ENCODE assay signal across 8 cellular contexts in the genomic region with DNA sequence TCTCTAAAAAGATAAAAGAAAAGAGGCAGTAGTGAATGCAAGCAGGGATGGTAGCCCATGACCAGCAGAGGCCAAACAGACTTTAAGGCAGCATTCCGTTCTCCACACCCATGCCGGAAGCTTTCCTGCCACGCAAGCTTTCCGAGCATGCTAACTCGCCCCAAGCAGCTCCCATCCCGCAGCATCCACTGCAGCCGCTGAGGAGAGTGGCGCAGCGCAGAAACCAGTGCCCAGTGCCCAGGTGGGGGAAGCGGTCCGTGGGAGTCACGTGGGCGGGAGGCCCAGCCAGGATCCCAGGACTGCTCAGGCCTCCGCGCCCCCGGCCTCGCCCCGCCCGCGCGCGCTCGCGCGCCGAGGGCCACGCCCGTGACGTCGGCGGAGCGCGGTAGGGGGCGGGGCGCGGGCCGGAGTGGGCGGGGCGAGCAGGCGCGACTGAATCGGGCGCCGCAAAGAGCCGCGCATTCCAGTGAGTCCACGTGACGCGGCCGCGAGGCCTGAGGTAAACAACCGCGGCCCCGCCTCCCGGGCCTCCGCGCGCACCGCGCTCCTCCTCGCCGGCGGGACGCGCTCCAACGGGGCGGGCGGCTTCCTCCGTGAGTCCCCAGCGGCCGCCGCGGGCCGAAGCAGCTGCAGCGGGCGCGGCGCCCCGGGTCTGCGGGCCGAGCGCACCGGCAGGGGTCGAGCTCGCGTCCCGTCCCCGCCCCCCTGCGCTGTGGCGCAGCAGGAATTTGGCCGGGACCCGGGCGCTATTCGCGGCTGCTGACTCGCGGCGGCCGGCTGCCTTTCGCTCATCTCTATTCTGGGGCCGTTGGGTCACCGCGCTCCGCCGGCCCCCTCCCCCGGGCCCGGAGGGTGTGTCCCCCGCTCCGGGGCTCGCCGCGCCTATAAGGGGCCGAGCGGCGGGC. TPM values are rescaled to one million over a fixed set of nuclear protein-coding genes. Genes with fewer than 3 reads are reported as not detected.
DNase-seq lines count a peak whose midpoint lies in the region; ATAC-seq lines count a peak whose summit lies in the region.

A gene with protein sequence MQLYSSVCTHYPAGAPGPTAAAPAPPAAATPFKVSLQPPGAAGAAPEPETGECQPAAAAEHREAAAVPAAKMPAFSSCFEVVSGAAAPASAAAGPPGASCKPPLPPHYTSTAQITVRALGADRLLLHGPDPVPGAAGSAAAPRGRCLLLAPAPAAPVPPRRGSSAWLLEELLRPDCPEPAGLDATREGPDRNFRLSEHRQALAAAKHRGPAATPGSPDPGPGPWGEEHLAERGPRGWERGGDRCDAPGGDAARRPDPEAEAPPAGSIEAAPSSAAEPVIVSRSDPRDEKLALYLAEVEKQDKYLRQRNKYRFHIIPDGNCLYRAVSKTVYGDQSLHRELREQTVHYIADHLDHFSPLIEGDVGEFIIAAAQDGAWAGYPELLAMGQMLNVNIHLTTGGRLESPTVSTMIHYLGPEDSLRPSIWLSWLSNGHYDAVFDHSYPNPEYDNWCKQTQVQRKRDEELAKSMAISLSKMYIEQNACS (plus strand): TSS at position 529 of the 905 bp plus-strand sequence. CDS start 383 bp downstream, outside the sequence.

- peak; percentile 79 for ATAC-seq in GM19025 (IDR thresholded peaks at IDR 0.05; ENCODE audit: low read depth, unreplicated experiment)
- ATAC-seq in HG03280 (IDR thresholded peaks at IDR 0.05; ENCODE audit: unreplicated experiment): peak; percentile 85
- peak; percentile 91 for ATAC-seq in left colon

- intact Hi-C loops in left colon (cut with DNase I, micrococcal nuclease): no loop called here

- DNase-seq in AG20443 (ENCODE audit: low spot score): peak; percentile 97
- DNase-seq in NCI-H345 (lab: John Stamatoyannopoulos, UW): peak; percentile 85
- peak; percentile 91 to 93 for DNase-seq in activated CD4-positive, alpha-beta T cell treated with anti-CD3 and anti-CD28 coated beads for 4 hours
- peak; percentile 94 to 98 for DNase-seq in left colon
- peak; percentile 90 to 97 for DNase-seq in stimulated activated CD4-positive, alpha-beta T cell treated with anti-CD3 and anti-CD28 coated beads, Interleukin-1b, Interleukin-23, amount 100 ng/mL, for 4 hours (ENCODE audit: low read depth in 2 of 2)

- H3K27ac ChIP-seq in cingulate gyrus (ENCODE audit: low read depth, low read length): peak within 1 kb of the TSS; percentile 95

RNA-seq across cellular contexts. Expression of the gene that starts here (rescaled TPM):
- 10 to 100 TPM; 10.2 to 23.0 TPM for total RNA-seq in left colon

Comparison
In these comparisons a context has a peak if more than half of its experiments do, and no peak if none do; other contexts are left out.
1. Peak in every context shown above with its lines: DNase-seq, ATAC-seq and H3K27ac ChIP-seq.